In genomic region chr3:139948467-139948866, GRCh38 we compare ENCODE assay signal across 21 cellular contexts. TPM values are rescaled to one million over a fixed set of nuclear protein-coding genes. Genes with fewer than 3 reads are reported as not detected.
"Had no signal": no experiment of that assay in that cellular context is flagged by ENCODE, and none has a peak within 500 bp of the region (broad histone marks: within the 10 kb centered on the region; RNA-seq: fewer than 3 reads in every experiment).

No MANE protein-coding gene starts in this region.

- H3K9me3 Mint-ChIP-seq: memory B cell; natural killer cell treated with Interleukin-12 subunit alpha and Interleukin-12 subunit beta and Interleukin-15 and Interleukin-18, amount 100 ng/mL, for 72 hours; stimulated activated naive CD8-positive, alpha-beta T cell treated with anti-CD3 and anti-CD28 coated beads, Interleukin-15, Interleukin-2, amounts not matched to agents 100 ng/mL and 50 ng/mL, for 24 hours; type B pancreatic cell had no signal

- H3K4me1 ChIP-seq: right atrium auricular region, right lobe of liver, tibial nerve, uterus had no signal

- DNase-seq: left ventricle myocardium inferior; midbrain; mucosa of descending colon; naive thymus-derived CD4-positive, alpha-beta T cell; ovary; right lobe of liver; stimulated activated CD4-positive, alpha-beta T cell treated with anti-CD3 and anti-CD28 coated beads, Interleukin-15, amount 100 ng/mL, for 24 hours; stimulated activated CD4-positive, alpha-beta T cell treated with anti-CD3 and anti-CD28 coated beads, Interleukin-2, amount 100 ng/mL, for 24 hours; stimulated activated CD4-positive, alpha-beta T cell treated with anti-CD3 and anti-CD28 coated beads, Interleukin-4, amount 100 ng/mL, for 1 hour; stimulated activated naive B cell treated with anti-CD40 and anti-IgM and Interleukin-4, amounts not matched to agents 10 μg/mL and 1 μg/mL and 100 μg/mL, for 72 hours; substantia nigra; uterus had no signal

- H3K36me3 Mint-ChIP-seq: memory B cell; naive thymus-derived CD4-positive, alpha-beta T cell; natural killer cell treated with Interleukin-12 subunit alpha and Interleukin-12 subunit beta and Interleukin-15 and Interleukin-18, amount 100 ng/mL, for 72 hours; stimulated activated naive B cell treated with anti-CD40 and anti-IgM and Interleukin-4, amounts not matched to agents 10 μg/mL and 1 μg/mL and 100 μg/mL, for 72 hours; type B pancreatic cell had no signal

- H3K36me3 ChIP-seq: left ventricle myocardium inferior, ovary, right atrium auricular region, right lobe of liver, tibial nerve, uterus had no signal

- H3K27ac ChIP-seq: hepatocyte, left ventricle myocardium inferior, ovary, right atrium auricular region, right lobe of liver, tibial nerve, uterus had no signal

- H3K4me3 ChIP-seq: hepatocyte, left ventricle myocardium inferior, mucosa of descending colon, ovary, right atrium auricular region, right lobe of liver, smooth muscle cell, tibial nerve, uterus had no signal

- H3K27me3 ChIP-seq: hepatocyte, ovary, right atrium auricular region, tibial nerve, uterus had no signal

- H3K4me1 Mint-ChIP-seq: memory B cell; naive thymus-derived CD4-positive, alpha-beta T cell; stimulated activated naive B cell treated with anti-CD40 and anti-IgM and Interleukin-4, amounts not matched to agents 10 μg/mL and 1 μg/mL and 100 μg/mL, for 72 hours had no signal

- H3K9me3 ChIP-seq: mucosa of descending colon, ovary, right atrium auricular region, right lobe of liver, uterus had no signal

- H3K4me3 Mint-ChIP-seq: memory B cell; naive thymus-derived CD4-positive, alpha-beta T cell; natural killer cell treated with Interleukin-12 subunit alpha and Interleukin-12 subunit beta and Interleukin-15 and Interleukin-18, amount 100 ng/mL, for 72 hours; stimulated activated naive B cell treated with anti-CD40 and anti-IgM and Interleukin-4, amounts not matched to agents 10 μg/mL and 1 μg/mL and 100 μg/mL, for 72 hours; stimulated activated naive CD8-positive, alpha-beta T cell treated with anti-CD3 and anti-CD28 coated beads, Interleukin-15, Interleukin-2, amounts not matched to agents 100 ng/mL and 50 ng/mL, for 24 hours; type B pancreatic cell had no signal

- ATAC-seq: mucosa of descending colon; naive thymus-derived CD4-positive, alpha-beta T cell; right lobe of liver had no signal

- H3K27ac Mint-ChIP-seq: memory B cell; naive thymus-derived CD4-positive, alpha-beta T cell; natural killer cell treated with Interleukin-12 subunit alpha and Interleukin-12 subunit beta and Interleukin-15 and Interleukin-18, amount 100 ng/mL, for 72 hours; progenitor cell of endocrine pancreas; stimulated activated naive B cell treated with anti-CD40 and anti-IgM and Interleukin-4, amounts not matched to agents 10 μg/mL and 1 μg/mL and 100 μg/mL, for 72 hours; stimulated activated naive CD8-positive, alpha-beta T cell treated with anti-CD3 and anti-CD28 coated beads, Interleukin-15, Interleukin-2, amounts not matched to agents 100 ng/mL and 50 ng/mL, for 24 hours; type B pancreatic cell had no signal

- H3K27me3 Mint-ChIP-seq: memory B cell; stimulated activated naive B cell treated with anti-CD40 and anti-IgM and Interleukin-4, amounts not matched to agents 10 μg/mL and 1 μg/mL and 100 μg/mL, for 72 hours had no signal

RNA-seq across cellular contexts. Expression of gene CLSTN2, which starts 13.5 kb away (rescaled TPM):
- total RNA-seq: natural killer cell treated with Interleukin-12 subunit alpha and Interleukin-12 subunit beta and Interleukin-15 and Interleukin-18, amount 100 ng/mL, for 72 hours had no signal
